Comparison of ENCODE assay signal across 8 cellular contexts in the genomic region with DNA sequence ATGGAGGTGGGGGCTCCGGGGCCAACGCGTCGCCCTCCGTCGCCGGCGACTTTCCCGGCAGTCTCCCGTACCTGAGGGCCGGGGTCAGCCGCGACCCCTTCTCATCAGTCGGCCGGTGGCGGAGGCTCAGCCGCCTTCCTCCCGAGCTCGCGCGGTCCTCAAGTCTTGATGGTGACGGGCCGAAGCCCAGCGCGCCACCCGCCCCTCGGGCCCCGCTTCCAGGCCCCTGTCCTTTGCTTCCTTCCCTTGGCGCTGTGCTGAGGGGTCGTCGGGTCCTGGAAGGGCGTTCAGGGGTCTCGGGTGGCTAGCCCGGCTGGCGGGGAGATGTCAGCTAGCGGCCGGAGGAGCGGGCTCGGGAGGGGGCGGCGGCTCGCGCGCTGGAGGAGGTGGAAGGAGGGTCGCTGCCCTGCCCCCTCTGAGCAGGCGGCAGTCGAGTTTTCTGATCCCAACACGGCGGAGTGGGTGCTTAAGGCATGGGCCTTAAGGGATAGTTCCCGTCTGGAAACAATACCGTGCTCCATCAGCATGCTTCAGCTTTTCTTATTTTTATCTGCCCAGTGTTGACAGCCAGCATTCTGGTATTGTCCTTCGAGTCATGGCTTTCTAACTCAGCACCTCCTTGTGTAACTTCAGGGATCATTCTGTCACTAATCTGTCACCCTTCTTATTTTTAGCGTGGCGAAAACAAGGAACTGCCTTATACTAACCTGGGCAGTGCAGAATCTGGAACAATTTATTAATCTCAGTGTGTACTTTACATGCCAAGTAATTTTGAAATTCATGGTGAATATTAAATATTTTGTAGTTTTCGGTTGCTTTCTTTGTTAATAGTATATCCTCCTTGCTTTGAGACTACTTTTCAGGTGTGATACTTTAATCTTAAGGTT. TPM values are rescaled to one million over a fixed set of nuclear protein-coding genes. Genes with fewer than 3 reads are reported as not detected.
DNase-seq lines count a peak whose midpoint lies in the region; ATAC-seq and TF ChIP-seq lines count a peak whose summit lies in the region.

No MANE protein-coding gene starts in this region.

- H3K4me3 Mint-ChIP-seq in Calu3 (ENCODE audit: low read depth, unreplicated experiment) (peak overlapping the region; percentile 88), endothelial cell (ENCODE audit: unreplicated experiment) (peak overlapping the region; percentile 97)
- H3K4me3 Mint-ChIP-seq in activated CD8-positive, alpha-beta T cell treated with anti-CD3 and anti-CD28 coated beads, Interleukin-2, amount 10 ng/mL, durations not matched to agents 7 days and 5 days: peak overlapping the region; percentile 99

- no peaks in the 10 kb centered on the region for H4K20me1 ChIP-seq in HCT116 (ENCODE audit: insufficient read depth)

- H3K4me3 ChIP-seq in HCT116 (replicated peaks in 1 of 2; ENCODE audit: low read depth in 1 of 2, low read length in 2 of 2) (peak overlapping the region; percentile 88 to 95), mononuclear cell (ENCODE audit: low read length) (peak overlapping the region; percentile 95)

- H3K36me3 Mint-ChIP-seq in Calu3 (ENCODE audit: insufficient read depth, unreplicated experiment) (peaks cover 42% of the 10 kb centered on the region), endothelial cell (ENCODE audit: low read depth, unreplicated experiment) (no peaks in the 10 kb centered on the region)
- H3K36me3 Mint-ChIP-seq in activated CD8-positive, alpha-beta T cell treated with anti-CD3 and anti-CD28 coated beads, Interleukin-2, amount 10 ng/mL, durations not matched to agents 7 days and 5 days (ENCODE audit: low read depth): peaks cover 45% of the 10 kb centered on the region

- peaks cover 37% of the 10 kb centered on the region for H3K4me1 Mint-ChIP-seq in Calu3 (ENCODE audit: low read depth, unreplicated experiment)
- peaks cover 67% of the 10 kb centered on the region for H3K4me1 Mint-ChIP-seq in activated CD8-positive, alpha-beta T cell treated with anti-CD3 and anti-CD28 coated beads, Interleukin-2, amount 10 ng/mL, durations not matched to agents 7 days and 5 days (ENCODE audit: low read depth)
- peaks cover 28% of the 10 kb centered on the region for H3K4me1 Mint-ChIP-seq in endothelial cell (ENCODE audit: unreplicated experiment)

- no peak for ATAC-seq in HCT116
- no peak for ATAC-seq in activated CD8-positive, alpha-beta T cell treated with anti-CD3 and anti-CD28 coated beads, Interleukin-2, amount 10 ng/mL, durations not matched to agents 7 days and 5 days
- ATAC-seq in GM21423 (IDR thresholded peaks at IDR 0.05; ENCODE audit: unreplicated experiment): no peak

- RAD21 ChIA-PET in HCT116 (lab: Charles Lee; ENCODE audit: low non-redundant PET in 1 of 2, low total read pairs in 2 of 2, uncharacterized antibody in 2 of 2, unreplicated experiment in 2 of 2): no interaction called here

- no peaks in the 10 kb centered on the region for H3K36me3 ChIP-seq in HCT116 (ENCODE audit: control insufficient read depth in 1 of 2, insufficient read depth in 2 of 2, low read length in 2 of 2)

- H3K9me3 ChIP-seq in HCT116 (ENCODE audit: control insufficient read depth in 1 of 2, insufficient read depth in 1 of 2, low read depth in 1 of 2, low read length in 2 of 2) (no peaks in the 10 kb centered on the region), mononuclear cell (ENCODE audit: low read depth, low read length) (no peaks in the 10 kb centered on the region)

- H3K9ac ChIP-seq in HCT116 (ENCODE audit: low read length): peak overlapping the region; percentile 77

- no peaks in the 10 kb centered on the region for H3K9me3 Mint-ChIP-seq in Calu3 (ENCODE audit: low read depth, unreplicated experiment)
- H3K9me3 Mint-ChIP-seq in activated CD8-positive, alpha-beta T cell treated with anti-CD3 and anti-CD28 coated beads, Interleukin-2, amount 10 ng/mL, durations not matched to agents 7 days and 5 days (ENCODE audit: insufficient read depth): no peaks in the 10 kb centered on the region
- no peaks in the 10 kb centered on the region for H3K9me3 Mint-ChIP-seq in endothelial cell (ENCODE audit: unreplicated experiment)

- H3K79me2 ChIP-seq in HCT116 (ENCODE audit: insufficient read depth, low read length): peaks cover 80% of the 10 kb centered on the region

- CTCF ChIA-PET in Calu3 (lab: Charles Lee): no interaction called here
- CTCF ChIA-PET in HCT116 (lab: Charles Lee): interaction anchor here (1.7 kb wide), 1 partner anchor 148 kb away, joined by 4 read pairs; no protein-coding TSS in a partner anchor
- CTCF ChIA-PET in activated CD8-positive, alpha-beta T cell treated with anti-CD3 and anti-CD28 coated beads, Interleukin-2, amount 10 ng/mL, durations not matched to agents 7 days and 5 days (lab: Charles Lee): interaction anchor here (0.7 to 2.4 kb wide), 14 partner anchors 9 to 160 kb away, joined by 3 to 11 read pairs (median 4); partner anchors contain the start of gene RSBN1L

- H3K27ac Mint-ChIP-seq in Calu3 (ENCODE audit: unreplicated experiment) (peak overlapping the region; percentile 86), endothelial cell (ENCODE audit: unreplicated experiment) (no peak overlapping the region)
- H3K27ac Mint-ChIP-seq in activated CD8-positive, alpha-beta T cell treated with anti-CD3 and anti-CD28 coated beads, Interleukin-2, amount 10 ng/mL, durations not matched to agents 7 days and 5 days: peak overlapping the region; percentile 92

- peak overlapping the region; percentile 82 for H3K4me2 ChIP-seq in HCT116 (ENCODE audit: low read length)

- BruUV-seq in Calu3 (replicated peaks; lab: Mats Ljungman, UMichigan) (no TSS peak), HCT116 (replicated peaks; lab: Mats Ljungman, UMichigan) (no TSS peak)

- no peak overlapping the region for H2AFZ ChIP-seq in HCT116 (ENCODE audit: low read depth, low read length, poor library complexity, severe bottlenecking)

- intact Hi-C loops in Calu3 (cut with micrococcal nuclease; ENCODE audit: unreplicated experiment) (no loop called here), HCT116 (cut with micrococcal nuclease) (no loop called here)

- H3K27me3 ChIP-seq in HCT116 (ENCODE audit: insufficient read depth, low read length) (no peaks in the 10 kb centered on the region), mononuclear cell (ENCODE audit: insufficient read depth, low read length) (no peaks in the 10 kb centered on the region)

- H3K9me2 ChIP-seq in HCT116 (ENCODE audit: insufficient read depth): no peaks in the 10 kb centered on the region

- DNase-seq in Calu3: peak; percentile 4
- peak; percentile 6 for DNase-seq in HCT116 (ENCODE audit: low read depth, low spot score)
- DNase-seq in NCI-H2227 (lab: John Stamatoyannopoulos, UW; ENCODE audit: unreplicated experiment): peak; percentile 65
- peak; percentile 38 for DNase-seq in activated CD8-positive, alpha-beta T cell treated with anti-CD3 and anti-CD28 coated beads, Interleukin-2, amount 10 ng/mL, durations not matched to agents 7 days and 5 days
- DNase-seq in endothelial cell (ENCODE audit: low spot score): peak; percentile 56

- no peak for TF ChIP-seq CTCF in Calu3 (IDR thresholded peaks at IDR 0.05; ENCODE audit: unreplicated experiment)
- no peak for TF ChIP-seq CTCF in HCT116 (IDR thresholded peaks at IDR 0.05 in 2 of 3, conservative IDR thresholded peaks at IDR 0.05 in 1 of 3; ENCODE audit: borderline replicate concordance in 1 of 3, insufficient read depth in 1 of 3, low read depth in 2 of 3, low read length in 2 of 3)
- peak; percentile 1 for TF ChIP-seq CTCF in endothelial cell (IDR thresholded peaks at IDR 0.05; ENCODE audit: unreplicated experiment)

- H3K27me3 Mint-ChIP-seq in Calu3 (ENCODE audit: unreplicated experiment) (no peaks in the 10 kb centered on the region), endothelial cell (ENCODE audit: unreplicated experiment) (peaks cover 1% of the 10 kb centered on the region)
- no peaks in the 10 kb centered on the region for H3K27me3 Mint-ChIP-seq in activated CD8-positive, alpha-beta T cell treated with anti-CD3 and anti-CD28 coated beads, Interleukin-2, amount 10 ng/mL, durations not matched to agents 7 days and 5 days (ENCODE audit: low read depth)

- POLR2A ChIA-PET in HCT116 (lab: Charles Lee): interaction anchor here (0.8 kb wide), 1 partner anchor 35 kb away, joined by 3 read pairs; no protein-coding TSS in a partner anchor
- POLR2A ChIA-PET in activated CD8-positive, alpha-beta T cell treated with anti-CD3 and anti-CD28 coated beads, Interleukin-2, amount 10 ng/mL, durations not matched to agents 7 days and 5 days (lab: Charles Lee): interaction anchor here (0.9 to 1.2 kb wide), 2 partner anchors 103 to 143 kb away, joined by 3 to 4 read pairs; partner anchors contain the start of gene RSBN1L

- H3K4me1 ChIP-seq in HCT116 (ENCODE audit: control insufficient read depth in 1 of 2, insufficient read depth in 2 of 2, low read length in 2 of 2) (peaks cover 3 to 17% of the 10 kb centered on the region in 2 experiments; a peak in 3 of 4 replicates), mononuclear cell (ENCODE audit: insufficient read depth, low read length) (peaks cover 44% of the 10 kb centered on the region)

- peak overlapping the region; percentile 76 for H3K27ac ChIP-seq in HCT116 (ENCODE audit: low read depth, low read length)
- peak overlapping the region; percentile 80 for H3K27ac ChIP-seq in temporal lobe (ENCODE audit: low read depth, low read length)

- TF ChIP-seq RAD21 in HCT116 (IDR thresholded peaks at IDR 0.05; ENCODE audit: low read depth): no peak

- no peak for TF ChIP-seq POLR2A in HCT116 (IDR thresholded peaks at IDR 0.05; ENCODE audit: borderline replicate concordance, extremely low read depth, insufficient read depth, insufficient read length)

TF ChIP-seq in HCT116, 20 proteins besides CTCF, POLR2A, EP300 and RAD21:
- TF ChIP-seq ZFX (IDR thresholded peaks at IDR 0.05): peak; percentile 44; the same call in 1 of the 2 replicates
- TF ChIP-seq CBX3 (IDR thresholded peaks at IDR 0.05; ENCODE audit: low read depth): no peak
- TF ChIP-seq SIN3A (IDR thresholded peaks at IDR 0.05; ENCODE audit: low read depth): peak; percentile 37; the same call in 1 of the 2 replicates

RNA-seq across cellular contexts. Expression of gene PHTF2, which starts 0.7 kb away (rescaled TPM):
- total RNA-seq in Calu3 (2022): 19.0 and 20.3 TPM in 2 replicates
- total RNA-seq in HCT116 (2021; ENCODE audit: unreplicated experiment): 26.7 TPM
- 6.2 and 9.5 TPM in 2 replicates for polyA plus RNA-seq in HCT116 (2012)
- total RNA-seq in activated CD8-positive, alpha-beta T cell treated with anti-CD3 and anti-CD28 coated beads, Interleukin-2, amount 10 ng/mL, durations not matched to agents 7 days and 5 days: 10 to 100 TPM; 34.9 to 39.1 TPM
- total RNA-seq in endothelial cell (ENCODE audit: unreplicated experiment): 10.3 TPM
- total RNA-seq in mononuclear cell: 34.8 TPM
- total RNA-seq in temporal lobe: 37.6 TPM

RNA-seq across cellular contexts. Expression of gene TMEM60, which starts 1.1 kb away (rescaled TPM):
- total RNA-seq in Calu3 (2022): 9.6 and 12.5 TPM in 2 replicates
- 10.3 TPM for total RNA-seq in HCT116 (2021; ENCODE audit: unreplicated experiment)
- polyA plus RNA-seq in HCT116 (2012): 5.1 and 9.4 TPM in 2 replicates
- total RNA-seq in activated CD8-positive, alpha-beta T cell treated with anti-CD3 and anti-CD28 coated beads, Interleukin-2, amount 10 ng/mL, durations not matched to agents 7 days and 5 days: 10 to 100 TPM; 14.1 to 14.8 TPM
- total RNA-seq in endothelial cell (ENCODE audit: unreplicated experiment): 9.5 TPM
- 7.7 TPM for total RNA-seq in mononuclear cell
- total RNA-seq in temporal lobe: 8.9 TPM

Comparison
In these comparisons a context has a peak if more than half of its experiments do, and no peak if none do; other contexts are left out.
1. DNase-seq: peak in every context shown above with its lines; median percentile 65 in NCI-H2227; 56 in endothelial cell; 38 in activated CD8-positive, alpha-beta T cell treated with anti-CD3 and anti-CD28 coated beads, Interleukin-2, amount 10 ng/mL, durations not matched to agents 7 days and 5 days; 6 in HCT116; 4 in Calu3.